ENCODE assay signal across 16 cellular contexts in the genomic region with DNA sequence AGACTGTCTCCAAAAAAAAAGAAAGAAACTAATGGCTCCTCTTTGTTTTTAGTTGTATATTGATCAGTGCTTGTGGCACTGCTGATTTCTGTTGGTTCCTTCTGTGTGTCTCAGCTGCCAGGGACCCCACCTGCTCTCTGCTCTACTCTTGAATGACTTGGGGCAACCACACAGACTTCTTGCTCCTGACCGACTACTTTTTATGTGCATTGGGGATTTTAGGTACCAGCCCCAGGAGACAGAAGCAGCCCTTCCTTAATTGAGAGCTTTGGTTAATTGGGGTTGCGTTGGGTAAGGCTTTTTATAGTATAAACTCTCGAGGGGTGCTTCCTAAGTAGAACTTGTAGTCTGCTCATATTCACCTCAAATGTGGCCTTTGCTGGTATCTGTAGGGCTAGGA. TPM values are rescaled to one million over a fixed set of nuclear protein-coding genes. Genes with fewer than 3 reads are reported as not detected.
DNase-seq lines count a peak whose midpoint lies in the region; ATAC-seq and TF ChIP-seq lines count a peak whose summit lies in the region.
"Had no signal": no experiment of that assay in that cellular context is flagged by ENCODE, and none has a peak within 500 bp of the region (broad histone marks: within the 10 kb centered on the region; RNA-seq: fewer than 3 reads in every experiment).

No MANE protein-coding gene starts in this region.

- DNase-seq in HFFc6 (no peak), osteocyte (ENCODE audit: extremely low spot score, unreplicated experiment) (no peak)
- DNase-seq in central memory CD8-positive, alpha-beta T cell (ENCODE audit: low spot score in 2 of 2): no peak
- DNase-seq in activated CD4-positive, alpha-beta T cell treated with anti-CD3 and anti-CD28 coated beads, Interleukin-2, amount 10 ng/mL, durations not matched to agents 24 days and 14 days: no peak
- DNase-seq in activated effector memory CD4-positive, alpha-beta T cell treated with Interleukin-2 at 50 U/mL for 16 hours: no peak
- DNase-seq in stimulated activated CD4-positive, alpha-beta T cell treated with anti-CD3 and anti-CD28 coated beads, Interleukin-15, amount 100 ng/mL, for 24 hours: no peak
- DNase-seq: activated CD4-positive, alpha-beta T cell treated with anti-CD3 and anti-CD28 coated beads for 36 hours; activated effector memory CD4-positive, alpha-beta T cell treated with anti-CD3 and anti-CD28 coated beads, Interleukin-2, amount 50 U/mL, for 16 hours; amniotic stem cell; hypothalamus; NCI-H2107; stimulated activated naive CD8-positive, alpha-beta T cell treated with anti-CD3 and anti-CD28 coated beads, Interleukin-15, amount 100 ng/mL, for 72 hours had no signal

- H3K27ac Mint-ChIP-seq in HFFc6 (peak overlapping the region; percentile 65; the same call in 1 of the 2 replicates), osteocyte (ENCODE audit: unreplicated experiment) (peak overlapping the region; percentile 63)
- H3K27ac Mint-ChIP-seq in central memory CD8-positive, alpha-beta T cell (ENCODE audit: low read depth): peak overlapping the region; percentile 0
- H3K27ac Mint-ChIP-seq in activated CD4-positive, alpha-beta T cell treated with anti-CD3 and anti-CD28 coated beads, Interleukin-2, amount 10 ng/mL, durations not matched to agents 24 days and 14 days: no peak overlapping the region
- H3K27ac Mint-ChIP-seq: activated CD4-positive, alpha-beta T cell treated with anti-CD3 and anti-CD28 coated beads for 36 hours; stimulated activated naive CD8-positive, alpha-beta T cell treated with anti-CD3 and anti-CD28 coated beads, Interleukin-15, amount 100 ng/mL, for 72 hours had no signal

- intact Hi-C loops in activated CD4-positive, alpha-beta T cell treated with anti-CD3 and anti-CD28 coated beads, Interleukin-2, amount 10 ng/mL, durations not matched to agents 24 days and 14 days (cut with micrococcal nuclease): loop anchor here (10.0 kb wide), 1 partner anchor 766 kb away; a partner anchor contains a TSS

- H3K36me3 Mint-ChIP-seq in HFFc6 (ENCODE audit: low read depth): peaks cover 18% of the 10 kb centered on the region
- peaks cover 16% of the 10 kb centered on the region for H3K36me3 Mint-ChIP-seq in central memory CD8-positive, alpha-beta T cell (ENCODE audit: insufficient read depth)
- peaks cover 9% of the 10 kb centered on the region for H3K36me3 Mint-ChIP-seq in osteocyte (ENCODE audit: unreplicated experiment)
- peaks cover 48% of the 10 kb centered on the region for H3K36me3 Mint-ChIP-seq in activated CD4-positive, alpha-beta T cell treated with anti-CD3 and anti-CD28 coated beads, Interleukin-2, amount 10 ng/mL, durations not matched to agents 24 days and 14 days (ENCODE audit: low read depth)

- H3K4me1 Mint-ChIP-seq in HFFc6 (ENCODE audit: low read depth) (peaks cover 62% of the 10 kb centered on the region), osteocyte (ENCODE audit: unreplicated experiment) (peaks cover 55% of the 10 kb centered on the region)
- peaks cover 93% of the 10 kb centered on the region for H3K4me1 Mint-ChIP-seq in central memory CD8-positive, alpha-beta T cell
- H3K4me1 Mint-ChIP-seq in activated CD4-positive, alpha-beta T cell treated with anti-CD3 and anti-CD28 coated beads, Interleukin-2, amount 10 ng/mL, durations not matched to agents 24 days and 14 days: peaks cover 59% of the 10 kb centered on the region

- no peaks in the 10 kb centered on the region for H3K9me3 Mint-ChIP-seq in HFFc6
- H3K9me3 Mint-ChIP-seq in central memory CD8-positive, alpha-beta T cell: no peaks in the 10 kb centered on the region
- H3K9me3 Mint-ChIP-seq in osteocyte (ENCODE audit: unreplicated experiment): no peaks in the 10 kb centered on the region
- no peaks in the 10 kb centered on the region for H3K9me3 Mint-ChIP-seq in activated CD4-positive, alpha-beta T cell treated with anti-CD3 and anti-CD28 coated beads, Interleukin-2, amount 10 ng/mL, durations not matched to agents 24 days and 14 days
- H3K9me3 Mint-ChIP-seq: stimulated activated naive CD8-positive, alpha-beta T cell treated with anti-CD3 and anti-CD28 coated beads, Interleukin-15, amount 100 ng/mL, for 72 hours had no signal

- TF ChIP-seq CTCF in HFFc6 (IDR thresholded peaks at IDR 0.05) (no peak), osteocyte (IDR thresholded peaks at IDR 0.05) (no peak)

- peak overlapping the region; percentile 63 to 97 (median 93) for H3K4me2 ChIP-seq in BLaER1 treated with 17β-estradiol and CSF1 and Interleukin-3, amounts not matched to agents 10 nM and 100 nM

- ATAC-seq in central memory CD8-positive, alpha-beta T cell (replicated peaks; ENCODE audit: extremely low read depth, poor library complexity, severe bottlenecking): no peak
- no peak for ATAC-seq in HG03045 (IDR thresholded peaks at IDR 0.05; ENCODE audit: unreplicated experiment)
- ATAC-seq: activated CD4-positive, alpha-beta T cell treated with anti-CD3 and anti-CD28 coated beads for 36 hours; stimulated activated naive CD8-positive, alpha-beta T cell treated with anti-CD3 and anti-CD28 coated beads, Interleukin-15, amount 100 ng/mL, for 72 hours had no signal

- no peak overlapping the region for H3K4me3 ChIP-seq in BLaER1 treated with 17β-estradiol and CSF1 and Interleukin-3, amounts not matched to agents 10 nM and 100 nM
- H3K4me3 ChIP-seq: SK-N-MC, uterus had no signal

- no peaks in the 10 kb centered on the region for H3K27me3 ChIP-seq in BLaER1 treated with 17β-estradiol and CSF1 and Interleukin-3, amounts not matched to agents 10 nM and 100 nM
- H3K27me3 ChIP-seq: uterus had no signal

- no peak overlapping the region for H3K4me3 Mint-ChIP-seq in HFFc6
- H3K4me3 Mint-ChIP-seq in central memory CD8-positive, alpha-beta T cell: no peak overlapping the region
- no peak overlapping the region for H3K4me3 Mint-ChIP-seq in osteocyte (ENCODE audit: unreplicated experiment)
- H3K4me3 Mint-ChIP-seq in activated CD4-positive, alpha-beta T cell treated with anti-CD3 and anti-CD28 coated beads, Interleukin-2, amount 10 ng/mL, durations not matched to agents 24 days and 14 days: no peak overlapping the region
- H3K4me3 Mint-ChIP-seq: activated CD4-positive, alpha-beta T cell treated with anti-CD3 and anti-CD28 coated beads for 36 hours; stimulated activated naive CD8-positive, alpha-beta T cell treated with anti-CD3 and anti-CD28 coated beads, Interleukin-15, amount 100 ng/mL, for 72 hours had no signal

- peak overlapping the region in 3 of 11 experiments; percentile 3 to 8 (median 5); a peak in 1 of 22 replicates for H3K9ac ChIP-seq in BLaER1 treated with 17β-estradiol and CSF1 and Interleukin-3, amounts not matched to agents 10 nM and 100 nM

- H4K20me1 ChIP-seq in BLaER1 treated with 17β-estradiol and CSF1 and Interleukin-3, amounts not matched to agents 10 nM and 100 nM: peaks cover 94 to 100% (median 100%) of the 10 kb centered on the region in 11 experiments

- peaks cover 30 to 94% (median 77%) of the 10 kb centered on the region in 11 experiments; a peak in 21 of 22 replicates for H3K36me3 ChIP-seq in BLaER1 treated with 17β-estradiol and CSF1 and Interleukin-3, amounts not matched to agents 10 nM and 100 nM
- H3K36me3 ChIP-seq: uterus had no signal

- H3K27me3 Mint-ChIP-seq in HFFc6 (ENCODE audit: insufficient read depth) (no peaks in the 10 kb centered on the region; the same call in 1 of the 2 replicates), osteocyte (ENCODE audit: unreplicated experiment) (no peaks in the 10 kb centered on the region)
- H3K27me3 Mint-ChIP-seq in central memory CD8-positive, alpha-beta T cell: no peaks in the 10 kb centered on the region
- H3K27me3 Mint-ChIP-seq in activated CD4-positive, alpha-beta T cell treated with anti-CD3 and anti-CD28 coated beads, Interleukin-2, amount 10 ng/mL, durations not matched to agents 24 days and 14 days: no peaks in the 10 kb centered on the region
- H3K27me3 Mint-ChIP-seq: activated CD4-positive, alpha-beta T cell treated with anti-CD3 and anti-CD28 coated beads for 36 hours; stimulated activated naive CD8-positive, alpha-beta T cell treated with anti-CD3 and anti-CD28 coated beads, Interleukin-15, amount 100 ng/mL, for 72 hours had no signal

- H3K4me1 ChIP-seq in BLaER1 treated with 17β-estradiol and CSF1 and Interleukin-3, amounts not matched to agents 10 nM and 100 nM: peaks cover 80 to 95% (median 88%) of the 10 kb centered on the region in 10 experiments

- H3K27ac ChIP-seq in BLaER1 treated with 17β-estradiol and CSF1 and Interleukin-3, amounts not matched to agents 10 nM and 100 nM: no peak overlapping the region
- H3K27ac ChIP-seq: SK-N-MC had no signal

- H3K9me3 ChIP-seq in BLaER1 treated with 17β-estradiol and CSF1 and Interleukin-3, amounts not matched to agents 10 nM and 100 nM (replicated peaks in 1 of 11): no peaks in the 10 kb centered on the region
- H3K9me3 ChIP-seq: uterus had no signal

RNA-seq across cellular contexts. Expression of a gene that starts 6.9 kb away (rescaled TPM):
- 10 to 100 TPM; 14.0 to 16.7 (median 15.1) TPM for total RNA-seq in HFFc6 (2021; fragmentation: NEBNext Ultra II Directional; extraction: Animal tissue kit (Norgen Biotek cat#: 25700))
- 15.6 and 16.3 TPM in 2 replicates for total RNA-seq in osteocyte
- total RNA-seq in activated CD4-positive, alpha-beta T cell treated with anti-CD3 and anti-CD28 coated beads, Interleukin-2, amount 10 ng/mL, durations not matched to agents 24 days and 14 days: 21.4 and 23.0 TPM in 2 replicates
